8 cellular contexts compared by ENCODE assay signal in genomic region chr13:81171065-81171647, GRCh38.
DNase-seq lines count a peak whose midpoint lies in the region; ATAC-seq and TF ChIP-seq lines count a peak whose summit lies in the region.

No MANE protein-coding gene starts in this region.

- TF ChIP-seq EP300 in neural cell (conservative IDR thresholded peaks at IDR 0.05; ENCODE audit: poor library complexity, severe bottlenecking) = no peak

- H3K9ac ChIP-seq in neural cell (ENCODE audit: low read length) = no peak overlapping the region

- no peaks in the 10 kb centered on the region for H3K27me3 ChIP-seq in neural cell (ENCODE audit: insufficient read depth, low read depth, low read length)

- H3F3A ChIP-seq in neural cell (ENCODE audit: insufficient read depth, low read length, poor library complexity, severe bottlenecking) = peaks cover 5% of the 10 kb centered on the region

- H3K9me3 ChIP-seq in neural cell (ENCODE audit: low read length) = no peaks in the 10 kb centered on the region

- no peaks in the 10 kb centered on the region for H4K20me1 ChIP-seq in neural cell (ENCODE audit: insufficient read depth)

- H3K4me3 ChIP-seq in cardiac fibroblast (replicated peaks in 1 of 2; ENCODE audit: low read depth in 2 of 2, low read length in 2 of 2) (no peak overlapping the region), neural cell (ENCODE audit: low read length) (no peak overlapping the region)

- no peak overlapping the region for H3K27ac ChIP-seq in neural cell (ENCODE audit: low read length)

- H3K36me3 ChIP-seq in neural cell (ENCODE audit: insufficient read depth, low read length) = no peaks in the 10 kb centered on the region

- peak; percentile 43 for DNase-seq in COR-L47 (lab: John Stamatoyannopoulos, UW)
- DNase-seq in NCI-H1694 treated with DMSO at 0.1 percent for 48 hours (lab: John Stamatoyannopoulos, UW) = peak; percentile 31
- DNase-seq in cardiac fibroblast (ENCODE audit: low read depth in 2 of 2) = peak; percentile 18 to 47
- no peak for DNase-seq in GM13976 (ENCODE audit: low spot score)
- DNase-seq in SHP77 (lab: John Stamatoyannopoulos, UW) = no peak

- H3K9me2 ChIP-seq in neural cell (ENCODE audit: insufficient read depth, low read length) = no peaks in the 10 kb centered on the region

- H3K4me2 ChIP-seq in neural cell (ENCODE audit: low read length) = no peak overlapping the region

- H2AFZ ChIP-seq in neural cell (ENCODE audit: low read depth, low read length) = no peak overlapping the region

- in situ Hi-C loops in GM13976 (cut with MboI; ENCODE audit: low sequenced_read_pairs, unreplicated experiment) = no loop called here

- TF ChIP-seq CTCF in cardiac fibroblast (IDR thresholded peaks at IDR 0.05; ENCODE audit: low read depth, low read length) (peak; percentile 33), neural cell (IDR thresholded peaks at IDR 0.05; ENCODE audit: poor library complexity, severe bottlenecking) (peak; percentile 81), GM13976 (IDR thresholded peaks at IDR 0.05; ENCODE audit: borderline replicate concordance, control extremely low read depth, extremely low read depth, insufficient read depth, missing control alignments) (no peak)

- peak; percentile 86 for TF ChIP-seq RAD21 in neural cell (conservative IDR thresholded peaks at IDR 0.05)

- ATAC-seq in GM21529 (IDR thresholded peaks at IDR 0.05; ENCODE audit: unreplicated experiment) (peak; percentile 49), GM19328 (IDR thresholded peaks at IDR 0.05; ENCODE audit: unreplicated experiment) (no peak)

- no peaks in the 10 kb centered on the region for H3K79me2 ChIP-seq in neural cell (replicated peaks; ENCODE audit: insufficient read depth, low read length)

TF ChIP-seq in neural cell, 6 proteins besides CTCF, POLR2A, EP300 and RAD21:
- TF ChIP-seq REST (IDR thresholded peaks at IDR 0.05; ENCODE audit: borderline replicate concordance) (no peak), SMC3 (conservative IDR thresholded peaks at IDR 0.05; ENCODE audit: poor library complexity) (peak; percentile 78), POLR2AphosphoS5 (IDR thresholded peaks at IDR 0.05) (no peak), MXI1 (conservative IDR thresholded peaks at IDR 0.05; ENCODE audit: poor library complexity, severe bottlenecking) (no peak), EZH2 (IDR thresholded peaks at IDR 0.05; ENCODE audit: borderline replicate concordance, insufficient read depth, low read length, poor library complexity, severe bottlenecking) (no peak), TAF1 (IDR thresholded peaks at IDR 0.05; ENCODE audit: low read depth) (no peak)
TF ChIP-seq in neural cell: peak in this region for 1.

Comparison
In these comparisons a context has a peak if more than half of its experiments do, and no peak if none do; other contexts are left out.
1. DNase-seq: peak in COR-L47 (single experiment), NCI-H1694 treated with DMSO at 0.1 percent for 48 hours (single experiment) and cardiac fibroblast (2 of 2); none in GM13976 (single experiment) and SHP77 (0 of 2).